7 cellular contexts compared by ENCODE assay signal in the genomic region with DNA sequence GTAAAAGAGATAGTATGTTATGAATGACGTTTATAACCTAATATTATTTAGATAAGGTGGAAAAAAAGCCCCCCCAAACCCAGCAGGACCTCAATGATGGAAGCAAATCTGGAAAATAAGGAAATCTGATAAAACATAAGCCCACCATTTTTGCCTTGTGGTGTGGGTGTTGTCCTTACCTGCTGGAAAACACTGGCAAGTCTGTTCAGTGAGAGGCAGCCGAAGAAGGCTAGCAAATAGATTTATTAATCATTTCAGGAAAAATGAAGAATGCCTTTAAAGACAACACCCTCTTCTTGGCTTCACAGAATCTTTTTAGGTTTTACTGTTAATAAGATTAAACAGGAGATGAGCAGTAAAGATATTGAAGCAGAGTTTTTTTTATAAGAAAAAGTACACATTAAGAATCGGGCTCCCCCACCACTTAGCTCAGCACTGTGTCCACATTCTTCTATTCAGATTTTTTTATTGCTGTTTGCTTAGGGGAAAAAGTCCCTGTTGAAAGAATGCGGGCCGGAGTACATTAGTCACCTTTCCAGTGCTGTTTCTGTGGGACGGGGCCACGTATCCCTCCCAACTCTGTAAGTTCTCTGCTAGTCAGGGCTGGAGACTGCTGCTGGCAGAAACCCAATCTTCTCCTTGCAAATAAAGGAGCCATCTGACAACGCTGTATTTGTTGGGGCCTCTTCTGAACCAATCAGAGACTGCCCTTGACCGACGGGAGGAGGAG.
A peak's percentile ranks its signal among the peaks of the same experiment; 100 is the strongest.
DNase-seq lines count a peak whose midpoint lies in the region; ATAC-seq and TF ChIP-seq lines count a peak whose summit lies in the region.

No MANE protein-coding gene starts in this region.

- no peak overlapping the region for H3K4me3 ChIP-seq in HEK293 (ENCODE audit: low read depth, low read length)
- no peak overlapping the region for H3K4me3 ChIP-seq in SJSA1
- peak overlapping the region in 1 of 4 donors; percentile 2 for H3K4me3 ChIP-seq in transverse colon

- no peak for ATAC-seq in HG03521 (IDR thresholded peaks at IDR 0.05; ENCODE audit: unreplicated experiment)
- no peak for ATAC-seq in GM21619 (IDR thresholded peaks at IDR 0.05; ENCODE audit: unreplicated experiment)

- DNase-seq in SJSA1 (ENCODE audit: low read depth in 1 of 2, low spot score in 2 of 2), result peak; percentile 80 to 90
- peak; percentile 20 for DNase-seq in iPS-NIHi11 (ENCODE audit: low spot score)
- peak; percentile 48 for DNase-seq in transverse colon
- DNase-seq in hepatic stellate cell (ENCODE audit: low spot score), result no peak

- H3K27ac ChIP-seq in HEK293 (ENCODE audit: extremely low read depth, low read depth, low read length), result peak overlapping the region; percentile 64
- H3K27ac ChIP-seq in SJSA1, result no peak overlapping the region
- H3K27ac ChIP-seq in transverse colon, result peak overlapping the region in 3 of 4 donors; percentile 31 to 52 (median 33)

- intact Hi-C loops in transverse colon (cut with DNase I; ENCODE audit: low total_unique reads), result no loop called here

- 35 to 44% methylated on average over 3 to 10 of the region's 10 CpGs for WGBS in transverse colon (ENCODE audit: low coverage in 1 of 2), 2 donors

- H3K4me1 ChIP-seq in HEK293 (ENCODE audit: control insufficient read depth, insufficient read depth, low read length) (peaks cover 24% of the 10 kb centered on the region), SJSA1 (replicated peaks) (peaks cover 10% of the 10 kb centered on the region), transverse colon (peaks cover 0 to 26% (median 17%) of the 10 kb centered on the region in 4 donors)

- no peak for TF ChIP-seq CTCF in HEK293 (tag by site-specific recombination; IDR thresholded peaks at IDR 0.05)
- TF ChIP-seq CTCF in transverse colon (IDR thresholded peaks at IDR 0.05), result no peak

- H3K27me3 ChIP-seq in SJSA1 (replicated peaks), result no peaks in the 10 kb centered on the region
- no peaks in the 10 kb centered on the region for H3K27me3 ChIP-seq in transverse colon

- no peak for TF ChIP-seq POLR2A in transverse colon (IDR thresholded peaks at IDR 0.05)

- CTCF ChIA-PET in HEK293 (lab: Yijun Ruan, JAX), result interaction anchor here (0.6 to 1.2 kb wide), 5 partner anchors 14 to 1011 kb away, joined by 3 to 5 read pairs (median 4); no protein-coding TSS in a partner anchor

- no peak for TF ChIP-seq EP300 in transverse colon (IDR thresholded peaks at IDR 0.05; ENCODE audit: low read depth)

- in situ Hi-C loops in transverse colon (cut with MboI; ENCODE audit: low pct_ligation_motif_present in 1 of 4, low pct_unique_long_range_greater_than_20kb in 1 of 4, low sequenced_read_pairs in 3 of 4), result no loop called here

- no peaks in the 10 kb centered on the region for H3K36me3 ChIP-seq in HEK293 (ENCODE audit: control insufficient read depth in 2 of 2, insufficient read depth in 1 of 2, low read length in 2 of 2)
- no peaks in the 10 kb centered on the region for H3K36me3 ChIP-seq in SJSA1
- H3K36me3 ChIP-seq in transverse colon, result no peaks in the 10 kb centered on the region

- POLR2A ChIA-PET in HEK293 (lab: Yijun Ruan, JAX), result no interaction called here

- H3K9me3 ChIP-seq in HEK293 (ENCODE audit: control insufficient read depth, insufficient read depth, low read depth, low read length) (no peaks in the 10 kb centered on the region), SJSA1 (replicated peaks) (no peaks in the 10 kb centered on the region), transverse colon (no peaks in the 10 kb centered on the region)

TF ChIP-seq in HEK293, 187 proteins besides CTCF, POLR2A, EP300 and RAD21 (continues in another document):
- TF ChIP-seq ZNF530 (tag by site-specific recombination; IDR thresholded peaks at IDR 0.05; ENCODE audit: low read depth), result no peak
- TF ChIP-seq ZNF596 (tag by site-specific recombination; IDR thresholded peaks at IDR 0.05), result no peak
- TF ChIP-seq ZNF138 (tag by site-specific recombination; IDR thresholded peaks at IDR 0.05; ENCODE audit: borderline replicate concordance), result no peak
- peak; percentile 66 for TF ChIP-seq ZBTB20 (tag by site-specific recombination; IDR thresholded peaks at IDR 0.05)
- no peak for TF ChIP-seq ZNF473 (tag by site-specific recombination; IDR thresholded peaks at IDR 0.05)
- TF ChIP-seq ZNF133 (tag by site-specific recombination; IDR thresholded peaks at IDR 0.05), result no peak
- TF ChIP-seq, protein P1, sequence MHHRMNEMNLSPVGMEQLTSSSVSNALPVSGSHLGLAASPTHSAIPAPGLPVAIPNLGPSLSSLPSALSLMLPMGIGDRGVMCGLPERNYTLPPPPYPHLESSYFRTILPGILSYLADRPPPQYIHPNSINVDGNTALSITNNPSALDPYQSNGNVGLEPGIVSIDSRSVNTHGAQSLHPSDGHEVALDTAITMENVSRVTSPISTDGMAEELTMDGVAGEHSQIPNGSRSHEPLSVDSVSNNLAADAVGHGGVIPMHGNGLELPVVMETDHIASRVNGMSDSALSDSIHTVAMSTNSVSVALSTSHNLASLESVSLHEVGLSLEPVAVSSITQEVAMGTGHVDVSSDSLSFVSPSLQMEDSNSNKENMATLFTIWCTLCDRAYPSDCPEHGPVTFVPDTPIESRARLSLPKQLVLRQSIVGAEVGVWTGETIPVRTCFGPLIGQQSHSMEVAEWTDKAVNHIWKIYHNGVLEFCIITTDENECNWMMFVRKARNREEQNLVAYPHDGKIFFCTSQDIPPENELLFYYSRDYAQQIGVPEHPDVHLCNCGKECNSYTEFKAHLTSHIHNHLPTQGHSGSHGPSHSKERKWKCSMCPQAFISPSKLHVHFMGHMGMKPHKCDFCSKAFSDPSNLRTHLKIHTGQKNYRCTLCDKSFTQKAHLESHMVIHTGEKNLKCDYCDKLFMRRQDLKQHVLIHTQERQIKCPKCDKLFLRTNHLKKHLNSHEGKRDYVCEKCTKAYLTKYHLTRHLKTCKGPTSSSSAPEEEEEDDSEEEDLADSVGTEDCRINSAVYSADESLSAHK (tag by site-specific recombination; IDR thresholded peaks at IDR 0.05), result 0 out of 2 replicates have a peak, but pooled peaks have one; percentile 44
- TF ChIP-seq ZNF560 (tag by site-specific recombination; IDR thresholded peaks at IDR 0.05; ENCODE audit: borderline replicate concordance), result no peak
- TF ChIP-seq ZNF121 (tag by site-specific recombination; IDR thresholded peaks at IDR 0.05), result no peak
- no peak for TF ChIP-seq ZNF169 (tag by site-specific recombination; IDR thresholded peaks at IDR 0.05)
- TF ChIP-seq, protein P2, sequence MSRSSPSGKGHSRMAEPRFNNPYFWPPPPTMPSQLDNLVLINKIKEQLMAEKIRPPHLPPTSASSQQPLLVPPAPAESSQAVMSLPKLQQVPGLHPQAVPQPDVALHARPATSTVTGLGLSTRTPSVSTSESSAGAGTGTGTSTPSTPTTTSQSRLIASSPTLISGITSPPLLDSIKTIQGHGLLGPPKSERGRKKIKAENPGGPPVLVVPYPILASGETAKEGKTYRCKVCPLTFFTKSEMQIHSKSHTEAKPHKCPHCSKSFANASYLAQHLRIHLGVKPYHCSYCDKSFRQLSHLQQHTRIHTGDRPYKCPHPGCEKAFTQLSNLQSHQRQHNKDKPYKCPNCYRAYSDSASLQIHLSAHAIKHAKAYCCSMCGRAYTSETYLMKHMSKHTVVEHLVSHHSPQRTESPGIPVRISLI (tag by site-specific recombination; IDR thresholded peaks at IDR 0.05), result peak; percentile 85
- TF ChIP-seq ZNF211 (tag by site-specific recombination; IDR thresholded peaks at IDR 0.05; ENCODE audit: low read depth), result no peak
- TF ChIP-seq ZNF157 (tag by site-specific recombination; IDR thresholded peaks at IDR 0.05), result no peak
- no peak for TF ChIP-seq ZNF624 (tag by site-specific recombination; IDR thresholded peaks at IDR 0.05)
- no peak for TF ChIP-seq ZNF610 (tag by site-specific recombination; IDR thresholded peaks at IDR 0.05; ENCODE audit: borderline replicate concordance)
- no peak for TF ChIP-seq ZNF544 (tag by site-specific recombination; IDR thresholded peaks at IDR 0.05)
- no peak for TF ChIP-seq GLI2 (tag by site-specific recombination; IDR thresholded peaks at IDR 0.05; ENCODE audit: borderline replicate concordance, low read depth)
- TF ChIP-seq ZNF2 (tag by site-specific recombination; IDR thresholded peaks at IDR 0.05), result no peak
- peak; percentile 74 for TF ChIP-seq WT1 (tag by site-specific recombination; IDR thresholded peaks at IDR 0.05)
- no peak for TF ChIP-seq YY1 (tag by site-specific recombination; IDR thresholded peaks at IDR 0.05)
- 0 out of 2 replicates have a peak, but pooled peaks have one; percentile 21 for TF ChIP-seq ZXDB (tag by site-specific recombination; IDR thresholded peaks at IDR 0.05)
- TF ChIP-seq ZBTB21 (tag by site-specific recombination; IDR thresholded peaks at IDR 0.05), result no peak
- 0 out of 2 replicates have a peak, but pooled peaks have one; percentile 34 for TF ChIP-seq ZEB2 (tag by site-specific recombination; IDR thresholded peaks at IDR 0.05)
- TF ChIP-seq, protein P3, sequence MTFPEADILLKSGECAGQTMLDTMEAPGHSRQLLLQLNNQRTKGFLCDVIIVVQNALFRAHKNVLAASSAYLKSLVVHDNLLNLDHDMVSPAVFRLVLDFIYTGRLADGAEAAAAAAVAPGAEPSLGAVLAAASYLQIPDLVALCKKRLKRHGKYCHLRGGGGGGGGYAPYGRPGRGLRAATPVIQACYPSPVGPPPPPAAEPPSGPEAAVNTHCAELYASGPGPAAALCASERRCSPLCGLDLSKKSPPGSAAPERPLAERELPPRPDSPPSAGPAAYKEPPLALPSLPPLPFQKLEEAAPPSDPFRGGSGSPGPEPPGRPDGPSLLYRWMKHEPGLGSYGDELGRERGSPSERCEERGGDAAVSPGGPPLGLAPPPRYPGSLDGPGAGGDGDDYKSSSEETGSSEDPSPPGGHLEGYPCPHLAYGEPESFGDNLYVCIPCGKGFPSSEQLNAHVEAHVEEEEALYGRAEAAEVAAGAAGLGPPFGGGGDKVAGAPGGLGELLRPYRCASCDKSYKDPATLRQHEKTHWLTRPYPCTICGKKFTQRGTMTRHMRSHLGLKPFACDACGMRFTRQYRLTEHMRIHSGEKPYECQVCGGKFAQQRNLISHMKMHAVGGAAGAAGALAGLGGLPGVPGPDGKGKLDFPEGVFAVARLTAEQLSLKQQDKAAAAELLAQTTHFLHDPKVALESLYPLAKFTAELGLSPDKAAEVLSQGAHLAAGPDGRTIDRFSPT (tag by site-specific recombination; IDR thresholded peaks at IDR 0.05), result no peak
- no peak for TF ChIP-seq ZNF248 (tag by site-specific recombination; IDR thresholded peaks at IDR 0.05)
- no peak for TF ChIP-seq ZNF146 (tag by site-specific recombination; IDR thresholded peaks at IDR 0.05)
- peak; percentile 26; the same call in 1 of the 2 replicates for TF ChIP-seq SP2 (tag by site-specific recombination; IDR thresholded peaks at IDR 0.05)
